12 cellular contexts compared by ENCODE assay signal in genomic region chr15:92643849-92644815, GRCh38. TPM values are rescaled to one million over a fixed set of nuclear protein-coding genes. Genes with fewer than 3 reads are reported as not detected.
DNase-seq lines count a peak whose midpoint lies in the region; ATAC-seq lines count a peak whose summit lies in the region.
"Had no signal": no experiment of that assay in that cellular context is flagged by ENCODE, and none has a peak within 500 bp of the region (broad histone marks: within the 10 kb centered on the region; RNA-seq: fewer than 3 reads in every experiment).

No MANE protein-coding gene starts in this region.

- H3K27me3 ChIP-seq in mesenchymal stem cell (ENCODE audit: control insufficient read depth in 1 of 2, insufficient read depth in 1 of 2, low read length in 2 of 2) = peaks cover 0 to 4% of the 10 kb centered on the region in 2 experiments

- H2AFZ ChIP-seq in mesenchymal stem cell (ENCODE audit: low read depth, low read length) = no peak overlapping the region

- peaks cover 8% of the 10 kb centered on the region for H3K9me3 ChIP-seq in mesenchymal stem cell (ENCODE audit: control insufficient read depth, low read length)

- H2BK12ac ChIP-seq in mesenchymal stem cell (ENCODE audit: low read length in 2 of 2) = no peak overlapping the region

- H2BK5ac ChIP-seq in mesenchymal stem cell (ENCODE audit: low read depth, low read length, poor library complexity, severe bottlenecking) = no peak overlapping the region

- no peak overlapping the region for H3K23ac ChIP-seq in mesenchymal stem cell (ENCODE audit: low read length in 2 of 2)

- H3K79me1 ChIP-seq in mesenchymal stem cell (replicated peaks; ENCODE audit: low read length, poor library complexity, severe bottlenecking) = no peaks in the 10 kb centered on the region

- H3K4me3 ChIP-seq in mesenchymal stem cell (ENCODE audit: insufficient read depth in 1 of 2, low read depth in 1 of 2, low read length in 2 of 2) = no peak overlapping the region

- no peak overlapping the region for H3K18ac ChIP-seq in mesenchymal stem cell (ENCODE audit: low read depth in 1 of 2, low read length in 2 of 2)

- H3K36me3 ChIP-seq in mesenchymal stem cell (ENCODE audit: control insufficient read depth in 1 of 2, insufficient read depth in 2 of 2, low read depth in 1 of 2, low read length in 2 of 2) = no peaks in the 10 kb centered on the region

- ATAC-seq in GM21360 (IDR thresholded peaks at IDR 0.05; ENCODE audit: unreplicated experiment) = peak; percentile 74
- ATAC-seq: HCT116 had no signal

- H3K4me2 ChIP-seq in mesenchymal stem cell (ENCODE audit: low read length, poor library complexity, severe bottlenecking) = no peak overlapping the region

- H3K14ac ChIP-seq in mesenchymal stem cell (ENCODE audit: low read length in 2 of 2) = no peak overlapping the region

- peak; percentile 70 for DNase-seq in Caki2 (ENCODE audit: low read depth)
- peak; percentile 75 for DNase-seq in NCI-H2171 treated with DMSO at 0.1 percent for 48 hours (lab: John Stamatoyannopoulos, UW)
- no peak for DNase-seq in mesenchymal stem cell
- no peak for DNase-seq in UCSD-AML1 (lab: John Stamatoyannopoulos, UW; ENCODE audit: unreplicated experiment)
- no peak for DNase-seq in Ammon's horn (ENCODE audit: low spot score)
- DNase-seq in HPDE6-E6E7 (ENCODE audit: extremely low spot score) = no peak
- DNase-seq in COLO668 (lab: John Stamatoyannopoulos, UW; ENCODE audit: unreplicated experiment) = no peak
- DNase-seq: CD4-positive, CD25-positive, alpha-beta regulatory T cell; NCI-H2081; stimulated activated naive CD4-positive, alpha-beta T cell treated with Interleukin-2 at 50 U/mL for 16 hours had no signal

- H3K4me1 ChIP-seq in mesenchymal stem cell (ENCODE audit: control insufficient read depth, insufficient read depth, low read depth, low read length) = no peaks in the 10 kb centered on the region

- no peak overlapping the region for H3K27ac ChIP-seq in mesenchymal stem cell (ENCODE audit: low read length, poor library complexity, severe bottlenecking)

- H3K4ac ChIP-seq in mesenchymal stem cell (ENCODE audit: low read depth in 1 of 2, low read length in 2 of 2) = no peak overlapping the region

- no peak overlapping the region for H2AK5ac ChIP-seq in mesenchymal stem cell (ENCODE audit: low read length, severe bottlenecking)

- H4K8ac ChIP-seq in mesenchymal stem cell (ENCODE audit: low read length) = peak overlapping the region; percentile 14

- H2BK120ac ChIP-seq in mesenchymal stem cell (ENCODE audit: low read depth, low read length) = no peak overlapping the region

- no peak overlapping the region for H3K9ac ChIP-seq in mesenchymal stem cell (ENCODE audit: low read length)

- in situ Hi-C loops in Caki2 (cut with HindIII; ENCODE audit: low pct_unique_long_range_greater_than_20kb, low sequenced_read_pairs) = no loop called here

- no peak overlapping the region for H2BK15ac ChIP-seq in mesenchymal stem cell (ENCODE audit: low read depth, poor library complexity, severe bottlenecking)

- H4K91ac ChIP-seq in mesenchymal stem cell (ENCODE audit: low read length) = peak overlapping the region; percentile 41

- WGBS in mesenchymal stem cell = 91% methylated on average over 13 of the region's 13 CpGs

RNA-seq across cellular contexts. Expression of gene FAM174B, which starts 11.4 kb away (rescaled TPM):
- total RNA-seq in Caki2 (2014; rRNA removed; shearing (Covaris generic); ENCODE audit: low replicate concordance) = 24.7 and 78.0 TPM in 2 replicates
- polyA plus RNA-seq in mesenchymal stem cell (2013, experiment 1 of 2) = 3.3 TPM
- polyA plus RNA-seq in mesenchymal stem cell (2013, experiment 2 of 2) = 3.7 TPM

Comparison
In these comparisons a context has a peak if more than half of its experiments do, and no peak if none do; other contexts are left out.
1. DNase-seq: peak in Caki2 (single experiment) and NCI-H2171 treated with DMSO at 0.1 percent for 48 hours (single experiment); none in mesenchymal stem cell (single experiment), UCSD-AML1 (single experiment), Ammon's horn (single experiment), HPDE6-E6E7 (single experiment) and COLO668 (single experiment).